ENCODE assay signal across 9 cellular contexts in genomic region chr9:136567651-136568287, GRCh38. TPM values are rescaled to one million over a fixed set of nuclear protein-coding genes. Genes with fewer than 3 reads are reported as not detected.
DNase-seq lines count a peak whose midpoint lies in the region; ATAC-seq and TF ChIP-seq lines count a peak whose summit lies in the region.
"Had no signal": no experiment of that assay in that cellular context is flagged by ENCODE, and none has a peak within 500 bp of the region (broad histone marks: within the 10 kb centered on the region; RNA-seq: fewer than 3 reads in every experiment).

No MANE protein-coding gene starts in this region.

- no peak overlapping the region for H3K27ac Mint-ChIP-seq in activated CD4-positive, alpha-beta T cell treated with anti-CD3 and anti-CD28 coated beads, Interleukin-2, amount 10 ng/mL, durations not matched to agents 24 days and 14 days
- H3K27ac Mint-ChIP-seq: stimulated activated memory B cell treated with anti-CD40 and anti-IgM and Interleukin-4, amounts not matched to agents 10 μg/mL and 1 μg/mL and 100 μg/mL, for 72 hours had no signal

- TF ChIP-seq POLR2A in breast epithelium (IDR thresholded peaks at IDR 0.05), result no peak

- H3K9me3 ChIP-seq in breast epithelium, result no peaks in the 10 kb centered on the region

- DNase-seq in HS-27A (ENCODE audit: low read depth) (peak; percentile 77), breast epithelium (ENCODE audit: low spot score in 2 of 2) (peak; percentile 71 to 74), kidney glomerular epithelial cell (lab: John Stamatoyannopoulos, UW) (peak; percentile 78), stromal cell of bone marrow (ENCODE audit: low read depth) (peak; percentile 51), NCI-H510A treated with DMSO at 0.1 percent for 48 hours (lab: John Stamatoyannopoulos, UW) (no peak)
- DNase-seq in activated CD4-positive, alpha-beta T cell treated with anti-CD3 and anti-CD28 coated beads, Interleukin-2, amount 10 ng/mL, durations not matched to agents 24 days and 14 days, result no peak
- no peak for DNase-seq in activated naive CD4-positive, alpha-beta T cell treated with anti-CD3 and anti-CD28 coated beads, Interleukin-2, amount 50 U/mL, for 16 hours

- H3K4me3 Mint-ChIP-seq in activated CD4-positive, alpha-beta T cell treated with anti-CD3 and anti-CD28 coated beads, Interleukin-2, amount 10 ng/mL, durations not matched to agents 24 days and 14 days, result no peak overlapping the region
- H3K4me3 Mint-ChIP-seq: stimulated activated memory B cell treated with anti-CD40 and anti-IgM and Interleukin-4, amounts not matched to agents 10 μg/mL and 1 μg/mL and 100 μg/mL, for 72 hours had no signal

- H3K4me1 Mint-ChIP-seq in activated CD4-positive, alpha-beta T cell treated with anti-CD3 and anti-CD28 coated beads, Interleukin-2, amount 10 ng/mL, durations not matched to agents 24 days and 14 days, result no peaks in the 10 kb centered on the region

- ATAC-seq in GM18858 (IDR thresholded peaks at IDR 0.05; ENCODE audit: unreplicated experiment), result no peak
- ATAC-seq: stimulated activated memory B cell treated with anti-CD40 and anti-IgM and Interleukin-4, amounts not matched to agents 10 μg/mL and 1 μg/mL and 100 μg/mL, for 72 hours had no signal

- no peaks in the 10 kb centered on the region for H3K36me3 Mint-ChIP-seq in activated CD4-positive, alpha-beta T cell treated with anti-CD3 and anti-CD28 coated beads, Interleukin-2, amount 10 ng/mL, durations not matched to agents 24 days and 14 days (ENCODE audit: low read depth)
- H3K36me3 Mint-ChIP-seq: stimulated activated memory B cell treated with anti-CD40 and anti-IgM and Interleukin-4, amounts not matched to agents 10 μg/mL and 1 μg/mL and 100 μg/mL, for 72 hours had no signal

- intact Hi-C loops in breast epithelium (cut with DNase I; ENCODE audit: low total_unique reads), result no loop called here
- intact Hi-C loops in activated CD4-positive, alpha-beta T cell treated with anti-CD3 and anti-CD28 coated beads, Interleukin-2, amount 10 ng/mL, durations not matched to agents 24 days and 14 days (cut with micrococcal nuclease), result no loop called here

- peaks cover 10 to 22% of the 10 kb centered on the region in 2 donors for H3K4me1 ChIP-seq in breast epithelium

- H3K9me3 Mint-ChIP-seq in activated CD4-positive, alpha-beta T cell treated with anti-CD3 and anti-CD28 coated beads, Interleukin-2, amount 10 ng/mL, durations not matched to agents 24 days and 14 days, result no peaks in the 10 kb centered on the region

- no peak for TF ChIP-seq CTCF in breast epithelium (IDR thresholded peaks at IDR 0.05)

- H3K27ac ChIP-seq in breast epithelium, result peak overlapping the region in 1 of 2 donors; percentile 32

- no peak overlapping the region for H3K4me3 ChIP-seq in breast epithelium

- H3K36me3 ChIP-seq in breast epithelium, result no peaks in the 10 kb centered on the region

- H3K27me3 ChIP-seq in breast epithelium, result no peaks in the 10 kb centered on the region

- H3K27me3 Mint-ChIP-seq in activated CD4-positive, alpha-beta T cell treated with anti-CD3 and anti-CD28 coated beads, Interleukin-2, amount 10 ng/mL, durations not matched to agents 24 days and 14 days, result no peaks in the 10 kb centered on the region

RNA-seq across cellular contexts. Expression of gene NOTCH1, which starts 21.9 kb away (rescaled TPM):
- total RNA-seq in breast epithelium, result 10 to 100 TPM; 12.6 to 33.8 (median 21.1) TPM
- 108 and 113 TPM in 2 replicates for total RNA-seq in activated CD4-positive, alpha-beta T cell treated with anti-CD3 and anti-CD28 coated beads, Interleukin-2, amount 10 ng/mL, durations not matched to agents 24 days and 14 days

Comparison
In these comparisons a context has a peak if more than half of its experiments do, and no peak if none do; other contexts are left out.
1. DNase-seq: peak in HS-27A (single experiment), breast epithelium (2 of 2), kidney glomerular epithelial cell (single experiment) and stromal cell of bone marrow (single experiment); none in activated CD4-positive, alpha-beta T cell treated with anti-CD3 and anti-CD28 coated beads, Interleukin-2, amount 10 ng/mL, durations not matched to agents 24 days and 14 days (single experiment), NCI-H510A treated with DMSO at 0.1 percent for 48 hours (single experiment) and activated naive CD4-positive, alpha-beta T cell treated with anti-CD3 and anti-CD28 coated beads, Interleukin-2, amount 50 U/mL, for 16 hours (single experiment).